ENCODE assay signal across 25 cellular contexts in genomic region chr14:104515059-104515810, GRCh38.
"Had no signal": no experiment of that assay in that cellular context is flagged by ENCODE, and none has a peak within 500 bp of the region (broad histone marks: within the 10 kb centered on the region; RNA-seq: fewer than 3 reads in every experiment).

No MANE protein-coding gene starts in this region.

- H3K27ac Mint-ChIP-seq: activated naive CD8-positive, alpha-beta T cell treated with anti-CD3 and anti-CD28 coated beads, Interleukin-2, amount 50 U/mL, for 24 hours; activated T-helper 2 cell treated with anti-CD3 and anti-CD28 coated beads, Interferon-gamma antibody, Interleukin-2, Interleukin-4, amounts not matched to agents 10 μg/mL and 5 μg/mL and 100 μg/mL, durations not matched to agents 14 hours and 24 hours and 36 hours; naive thymus-derived CD4-positive, alpha-beta T cell; T-helper 1 cell treated with Interleukin-12 subunit alpha and Interleukin-12 subunit beta and Interleukin-4 antibody, amounts not matched to agents 30 μg/mL and 1 μg/mL, for 36 hours had no signal

- H3K79me2 ChIP-seq: hepatocyte had no signal

- H3K4me1 Mint-ChIP-seq: activated naive CD4-positive, alpha-beta T cell treated with anti-CD3 and anti-CD28 coated beads, Interleukin-2, amount 50 U/mL, for 24 hours; activated naive CD8-positive, alpha-beta T cell treated with anti-CD3 and anti-CD28 coated beads, Interleukin-2, amount 50 U/mL, for 24 hours had no signal

- H3K4me3 ChIP-seq: colonic mucosa, gastroesophageal sphincter, hepatocyte, spleen, tibial artery had no signal

- H3K27me3 ChIP-seq: colonic mucosa, hepatocyte had no signal

- H3K4me1 ChIP-seq: colonic mucosa, gastroesophageal sphincter, spleen had no signal

- H3K27me3 Mint-ChIP-seq: activated naive CD4-positive, alpha-beta T cell treated with anti-CD3 and anti-CD28 coated beads, Interleukin-2, amount 50 U/mL, for 24 hours had no signal

- H3K9me3 Mint-ChIP-seq: activated naive CD4-positive, alpha-beta T cell treated with anti-CD3 and anti-CD28 coated beads, Interleukin-2, amount 50 U/mL, for 24 hours; activated naive CD8-positive, alpha-beta T cell treated with anti-CD3 and anti-CD28 coated beads, Interleukin-2, amount 50 U/mL, for 24 hours; activated T-helper 2 cell treated with anti-CD3 and anti-CD28 coated beads, Interferon-gamma antibody, Interleukin-2, Interleukin-4, amounts not matched to agents 10 μg/mL and 5 μg/mL and 100 μg/mL, durations not matched to agents 14 hours and 24 hours and 36 hours; T-helper 1 cell treated with Interleukin-12 subunit alpha and Interleukin-12 subunit beta and Interleukin-4 antibody, amounts not matched to agents 30 μg/mL and 1 μg/mL, for 36 hours had no signal

- ATAC-seq: activated naive CD8-positive, alpha-beta T cell treated with anti-CD3 and anti-CD28 coated beads, Interleukin-2, amount 50 U/mL, for 24 hours; gastroesophageal sphincter; left cardiac atrium; naive thymus-derived CD4-positive, alpha-beta T cell; right cardiac atrium; stimulated activated naive CD8-positive, alpha-beta T cell treated with anti-CD3 and anti-CD28 coated beads, Interleukin-15, Interleukin-2, amounts not matched to agents 100 U/mL and 50 U/mL, for 24 hours had no signal

- H3K36me3 ChIP-seq: colonic mucosa, gastroesophageal sphincter, spleen, tibial artery had no signal

- H3K27ac ChIP-seq: colonic mucosa, gastroesophageal sphincter, hepatocyte, spleen, tibial artery, VCaP had no signal

- H3K4me3 Mint-ChIP-seq: activated naive CD4-positive, alpha-beta T cell treated with anti-CD3 and anti-CD28 coated beads, Interleukin-2, amount 50 U/mL, for 24 hours; activated naive CD8-positive, alpha-beta T cell treated with anti-CD3 and anti-CD28 coated beads, Interleukin-2, amount 50 U/mL, for 24 hours; naive thymus-derived CD4-positive, alpha-beta T cell; T-helper 1 cell treated with Interleukin-12 subunit alpha and Interleukin-12 subunit beta and Interleukin-4 antibody, amounts not matched to agents 30 μg/mL and 1 μg/mL, for 36 hours had no signal

- H3K36me3 Mint-ChIP-seq: activated naive CD4-positive, alpha-beta T cell treated with anti-CD3 and anti-CD28 coated beads, Interleukin-2, amount 50 U/mL, for 24 hours had no signal

- DNase-seq: activated CD4-positive, alpha-beta T cell treated with anti-CD3 and anti-CD28 coated beads for 48 hours; activated CD4-positive, alpha-beta T cell treated with anti-CD3 and anti-CD28 coated beads, Interleukin-2, amount 50 U/mL, for 48 hours; activated naive CD8-positive, alpha-beta T cell treated with anti-CD3 and anti-CD28 coated beads, Interleukin-2, amount 50 U/mL, for 24 hours; amygdala; colonic mucosa; effector memory CD4-positive, alpha-beta T cell; erythroblast; left cardiac atrium; midbrain; naive thymus-derived CD4-positive, alpha-beta T cell; nucleus accumbens; right cardiac atrium; spleen; stimulated activated CD4-positive, alpha-beta T cell treated with anti-CD3 and anti-CD28 coated beads, Interleukin-2, amount 100 ng/mL, for 48 hours; stimulated activated naive CD8-positive, alpha-beta T cell treated with anti-CD3 and anti-CD28 coated beads, Interleukin-15, Interleukin-2, amounts not matched to agents 100 U/mL and 50 U/mL, for 24 hours; T-helper 9 cell; tibial artery had no signal

- H2AFZ ChIP-seq: hepatocyte had no signal

- FAIRE-seq: keratinocyte, TTC549 had no signal

- H3K4me2 ChIP-seq: hepatocyte had no signal

- H3K9me3 ChIP-seq: colonic mucosa had no signal
